8 cellular contexts compared by ENCODE assay signal in the genomic region with DNA sequence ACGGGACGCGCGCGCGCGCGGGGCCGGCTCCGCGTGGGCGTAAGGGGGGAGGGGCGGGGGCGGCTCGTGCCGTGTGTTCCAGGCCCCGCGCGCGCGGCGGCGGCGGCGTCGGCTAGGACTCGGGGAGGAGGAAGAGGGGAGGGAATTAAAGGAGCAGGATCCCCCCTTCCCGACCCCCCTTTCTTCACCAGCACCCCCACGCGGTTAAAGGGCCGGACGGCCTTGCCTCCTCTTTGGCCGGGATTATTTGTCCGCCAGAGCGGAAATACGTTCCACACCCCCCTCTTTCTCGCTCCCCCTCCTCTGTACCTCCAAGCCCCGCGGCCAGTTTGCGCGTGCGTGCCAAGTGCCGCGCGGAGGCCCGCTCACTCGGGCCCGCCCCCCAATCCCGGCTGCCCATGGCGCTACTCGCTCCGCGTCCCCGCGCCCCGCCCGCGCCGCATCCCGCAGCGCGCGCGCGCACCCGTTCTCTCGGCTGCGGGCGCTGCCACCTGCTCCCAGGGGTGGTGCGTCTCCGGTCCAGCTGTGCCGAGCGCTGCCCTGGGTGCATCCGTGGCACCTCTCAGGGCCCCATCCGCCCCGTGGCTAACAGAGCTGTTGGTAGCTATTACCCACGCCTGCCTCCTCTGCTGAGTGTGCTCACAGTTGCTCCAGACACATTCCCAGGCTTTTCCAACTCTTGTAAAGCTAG. TPM values are rescaled to one million over a fixed set of nuclear protein-coding genes. Genes with fewer than 3 reads are reported as not detected.
DNase-seq lines count a peak whose midpoint lies in the region; ATAC-seq and TF ChIP-seq lines count a peak whose summit lies in the region.

A gene with protein sequence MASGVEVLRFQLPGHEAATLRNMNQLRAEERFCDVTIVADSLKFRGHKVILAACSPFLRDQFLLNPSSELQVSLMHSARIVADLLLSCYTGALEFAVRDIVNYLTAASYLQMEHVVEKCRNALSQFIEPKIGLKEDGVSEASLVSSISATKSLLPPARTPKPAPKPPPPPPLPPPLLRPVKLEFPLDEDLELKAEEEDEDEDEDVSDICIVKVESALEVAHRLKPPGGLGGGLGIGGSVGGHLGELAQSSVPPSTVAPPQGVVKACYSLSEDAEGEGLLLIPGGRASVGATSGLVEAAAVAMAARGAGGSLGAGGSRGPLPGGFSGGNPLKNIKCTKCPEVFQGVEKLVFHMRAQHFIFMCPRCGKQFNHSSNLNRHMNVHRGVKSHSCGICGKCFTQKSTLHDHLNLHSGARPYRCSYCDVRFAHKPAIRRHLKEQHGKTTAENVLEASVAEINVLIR (minus strand): TSS at position 134 of the 691 bp plus-strand sequence. CDS start 781 bp downstream, outside the sequence.

- H3K9me3 Mint-ChIP-seq in MCF 10A (ENCODE audit: unreplicated experiment) = no peaks in the 10 kb centered on the region

- peaks cover 24% of the 10 kb centered on the region for H3K4me1 Mint-ChIP-seq in MCF 10A (ENCODE audit: insufficient read depth, unreplicated experiment)

- peak within 1 kb of the TSS; percentile 67 for H3K4me3 Mint-ChIP-seq in MCF 10A (ENCODE audit: unreplicated experiment)

- no peaks in the 10 kb centered on the region for H3K27me3 ChIP-seq in iPS-18a (ENCODE audit: control insufficient read depth, insufficient read depth, low read length)

- H3K4me3 ChIP-seq in iPS-18a (ENCODE audit: low read length) = peak within 1 kb of the TSS; percentile 63
- peak within 1 kb of the TSS; percentile 60 for H3K4me3 ChIP-seq in skeletal muscle cell (ENCODE audit: low read depth, low read length)

- peaks cover 6% of the 10 kb centered on the region for H3K36me3 ChIP-seq in iPS-18a (ENCODE audit: control insufficient read depth, low read depth, low read length)

- no TSS peak for BruUV-seq in MCF 10A (replicated peaks; lab: Mats Ljungman, UMichigan)

- no peaks in the 10 kb centered on the region for H3K27me3 Mint-ChIP-seq in MCF 10A (ENCODE audit: insufficient read depth, unreplicated experiment)

- peak within 1 kb of the TSS; percentile 92 for H3K27ac ChIP-seq in VCaP
- H3K27ac ChIP-seq in iPS-18a (ENCODE audit: low read length) = no peak within 1 kb of the TSS

- POLR2A ChIA-PET in MCF 10A (lab: Yijun Ruan, JAX) = interaction anchor here (0.9 to 2.8 kb wide), 15 partner anchors 11 to 231 kb away, joined by 3 to 23 read pairs (median 3); a partner anchor contains a TSS

- peak within 1 kb of the TSS; percentile 36 for H3K9ac ChIP-seq in iPS-18a (ENCODE audit: low read length)

- ATAC-seq in HG02885 (IDR thresholded peaks at IDR 0.05; ENCODE audit: poor library complexity, unreplicated experiment) (peak; percentile 65), HG03097 (IDR thresholded peaks at IDR 0.05; ENCODE audit: low FRiP score, unreplicated experiment) (no peak)

- H3K27ac Mint-ChIP-seq in MCF 10A (ENCODE audit: low read depth, unreplicated experiment) = peak within 1 kb of the TSS; percentile 33

- intact Hi-C loops in MCF 10A (cut with micrococcal nuclease) = loop anchor here (1.0 kb wide), 1 partner anchor 50 kb away; no protein-coding TSS in a partner anchor

- DNase-seq in GM03348 (ENCODE audit: low spot score) (peak; percentile 97), NCI-H2171 treated with DMSO at 0.1 percent for 48 hours (lab: John Stamatoyannopoulos, UW) (peak; percentile 97), MCF 10A (ENCODE audit: unreplicated experiment) (peak; percentile 93), skeletal muscle cell (ENCODE audit: low read depth) (peak; percentile 92)

- H3K4me1 ChIP-seq in iPS-18a (ENCODE audit: control insufficient read depth, low read depth, low read length) = peaks cover 3% of the 10 kb centered on the region

- H3K9me3 ChIP-seq in iPS-18a (ENCODE audit: control insufficient read depth, low read depth, low read length) = no peaks in the 10 kb centered on the region

- TF ChIP-seq CTCF in VCaP (conservative IDR thresholded peaks at IDR 0.05) (no peak), MCF 10A (IDR thresholded peaks at IDR 0.05; ENCODE audit: unreplicated experiment) (no peak)

- peaks cover 10% of the 10 kb centered on the region for H3K36me3 Mint-ChIP-seq in MCF 10A (ENCODE audit: insufficient read depth, unreplicated experiment)

- CTCF ChIA-PET in MCF 10A (lab: Yijun Ruan, JAX) = interaction anchor here (0.6 to 1.4 kb wide), 4 partner anchors 48 to 132 kb away, joined by 3 to 8 read pairs (median 4); no protein-coding TSS in a partner anchor

RNA-seq across cellular contexts. Expression of the gene that starts here (rescaled TPM):
- total RNA-seq in MCF 10A (2022) = 3.6 and 4.0 TPM in 2 replicates
